Comparison of ENCODE assay signal across 32 cellular contexts in the genomic region with DNA sequence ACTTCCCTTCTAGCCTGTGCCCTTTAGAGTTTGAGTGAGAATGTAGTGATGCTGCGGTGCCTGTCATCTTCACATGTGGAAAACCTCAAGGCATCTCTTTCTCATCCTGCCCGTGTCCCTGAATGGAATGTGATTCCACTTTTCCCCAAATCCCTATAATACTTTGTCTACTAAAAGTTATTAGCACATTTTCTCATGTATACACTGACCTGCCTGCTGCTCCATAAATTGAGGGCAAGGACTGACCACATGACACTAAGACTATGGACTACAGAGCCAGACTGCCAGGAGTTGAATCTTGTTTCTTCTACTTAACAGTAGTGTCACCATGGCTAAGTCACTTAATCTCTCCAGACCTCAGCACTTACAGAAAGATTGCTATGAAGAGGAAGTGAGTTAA.
"Had no signal": no experiment of that assay in that cellular context is flagged by ENCODE, and none has a peak within 500 bp of the region (broad histone marks: within the 10 kb centered on the region; RNA-seq: fewer than 3 reads in every experiment).

No MANE protein-coding gene starts in this region.

- H3K27ac ChIP-seq: breast epithelium, cardiac muscle cell, colonic mucosa, foreskin keratinocyte, gastrocnemius medialis, heart right ventricle, WERI-Rb-1 had no signal

- H3K36me3 Mint-ChIP-seq: activated CD4-positive, alpha-beta memory T cell treated with anti-CD3 and anti-CD28 coated beads for 36 hours; activated CD8-positive, alpha-beta memory T cell treated with anti-CD3 and anti-CD28 coated beads, Interleukin-2, amount 10 ng/mL, durations not matched to agents 7 days and 5 days; activated naive CD4-positive, alpha-beta T cell treated with anti-CD3 and anti-CD28 coated beads, Interleukin-2, amount 50 U/mL, for 72 hours; activated naive CD8-positive, alpha-beta T cell treated with anti-CD3 and anti-CD28 coated beads, Interleukin-2, amount 10 ng/mL, durations not matched to agents 7 days and 5 days; brain had no signal

- DNase-seq: activated B cell treated with CpG ODN at 0.5 μM for 24 hours; activated CD4-positive, alpha-beta memory T cell treated with anti-CD3 and anti-CD28 coated beads for 36 hours; activated CD4-positive, alpha-beta T cell treated with anti-CD3 and anti-CD28 coated beads for 48 hours; activated CD8-positive, alpha-beta memory T cell treated with anti-CD3 and anti-CD28 coated beads, Interleukin-2, amount 10 ng/mL, durations not matched to agents 7 days and 5 days; activated CD8-positive, alpha-beta memory T cell treated with anti-CD3 and anti-CD28 coated beads, Interleukin-2, amount 50 U/mL, for 4 hours; activated CD8-positive, alpha-beta T cell treated with anti-CD3 and anti-CD28 coated beads, Interleukin-2, amount 10 ng/mL, durations not matched to agents 7 days and 5 days; activated effector memory CD4-positive, alpha-beta T cell treated with anti-CD3 and anti-CD28 coated beads, Interleukin-2, amount 50 U/mL, for 16 hours; activated naive CD4-positive, alpha-beta T cell treated with anti-CD3 and anti-CD28 coated beads for 36 hours; activated naive CD8-positive, alpha-beta T cell treated with anti-CD3 and anti-CD28 coated beads, Interleukin-2, amount 10 ng/mL, durations not matched to agents 7 days and 5 days; activated T-cell treated with anti-CD3 and anti-CD28 coated beads, Interleukin-2, amount 50 U/mL, for 1 hour; activated T-cell treated with anti-CD3 and anti-CD28 coated beads, Interleukin-2, amount 50 U/mL, for 48 hours; central memory CD4-positive, alpha-beta T cell; cerebellar nuclear complex; colonic mucosa; effector CD8-positive, alpha-beta T cell; foreskin keratinocyte; gastrocnemius medialis; heart right ventricle; T-helper 1 cell; T-helper 17 cell; T1000; WERI-Rb-1 had no signal

- H3K27me3 ChIP-seq: ascending aorta, breast epithelium, cardiac muscle cell, colonic mucosa, gastrocnemius medialis, heart right ventricle had no signal

- H3K4me1 Mint-ChIP-seq: activated B cell treated with CpG ODN at 0.5 μM for 24 hours; activated CD8-positive, alpha-beta memory T cell treated with anti-CD3 and anti-CD28 coated beads, Interleukin-2, amount 10 ng/mL, durations not matched to agents 7 days and 5 days; activated naive CD8-positive, alpha-beta T cell treated with anti-CD3 and anti-CD28 coated beads, Interleukin-2, amount 10 ng/mL, durations not matched to agents 7 days and 5 days; brain; T-helper 17 cell had no signal

- H3K4me3 Mint-ChIP-seq: activated B cell treated with CpG ODN at 0.5 μM for 24 hours; activated CD4-positive, alpha-beta memory T cell treated with anti-CD3 and anti-CD28 coated beads for 36 hours; activated CD8-positive, alpha-beta memory T cell treated with anti-CD3 and anti-CD28 coated beads, Interleukin-2, amount 10 ng/mL, durations not matched to agents 7 days and 5 days; activated CD8-positive, alpha-beta T cell treated with anti-CD3 and anti-CD28 coated beads, Interleukin-2, amount 10 ng/mL, durations not matched to agents 7 days and 5 days; activated naive CD4-positive, alpha-beta T cell treated with anti-CD3 and anti-CD28 coated beads for 36 hours; activated naive CD8-positive, alpha-beta T cell treated with anti-CD3 and anti-CD28 coated beads, Interleukin-2, amount 10 ng/mL, durations not matched to agents 7 days and 5 days; activated T-helper 1 cell treated with anti-CD3 and anti-CD28 coated beads, Interleukin-12 subunit alpha, Interleukin-12 subunit beta, Interleukin-2, Interleukin-4 antibody, amounts not matched to agents 30 ng/mL and 10 ng/mL and 1 ng/mL, durations not matched to agents 14 hours and 24 hours and 36 hours; brain; T-helper 17 cell; T-helper 2 cell treated with Interferon-gamma antibody and Interleukin-4, amounts not matched to agents 5 μg/mL and 100 μg/mL, for 36 hours had no signal

- H3K27me3 Mint-ChIP-seq: activated B cell treated with CpG ODN at 0.5 μM for 24 hours; activated CD4-positive, alpha-beta memory T cell treated with anti-CD3 and anti-CD28 coated beads for 36 hours; brain had no signal

- H3K9me3 Mint-ChIP-seq: activated B cell treated with CpG ODN at 0.5 μM for 24 hours; activated CD4-positive, alpha-beta memory T cell treated with anti-CD3 and anti-CD28 coated beads for 36 hours; activated naive CD4-positive, alpha-beta T cell treated with anti-CD3 and anti-CD28 coated beads for 36 hours; activated naive CD4-positive, alpha-beta T cell treated with anti-CD3 and anti-CD28 coated beads, Interleukin-2, amount 50 U/mL, for 72 hours; activated naive CD8-positive, alpha-beta T cell treated with anti-CD3 and anti-CD28 coated beads, Interleukin-2, amount 10 ng/mL, durations not matched to agents 7 days and 5 days; activated T-helper 1 cell treated with anti-CD3 and anti-CD28 coated beads, Interleukin-12 subunit alpha, Interleukin-12 subunit beta, Interleukin-2, Interleukin-4 antibody, amounts not matched to agents 30 ng/mL and 10 ng/mL and 1 ng/mL, durations not matched to agents 14 hours and 24 hours and 36 hours; activated T-helper 2 cell treated with anti-CD3 and anti-CD28 coated beads, Interferon-gamma antibody, Interleukin-2, Interleukin-4, amounts not matched to agents 10 μg/mL and 5 μg/mL and 100 μg/mL, durations not matched to agents 14 hours and 24 hours and 36 hours; brain; T-helper 2 cell treated with Interferon-gamma antibody and Interleukin-4, amounts not matched to agents 5 μg/mL and 100 μg/mL, for 36 hours had no signal

- H3K36me3 ChIP-seq: ascending aorta, breast epithelium, cardiac muscle cell, colonic mucosa, gastrocnemius medialis, WERI-Rb-1 had no signal

- H3K4me1 ChIP-seq: breast epithelium, colonic mucosa had no signal

- ATAC-seq: activated CD4-positive, CD25-positive, alpha-beta regulatory T cell treated with anti-CD3 and anti-CD28 coated beads, Interleukin-2, amount 50 U/mL, for 24 hours; activated CD8-positive, alpha-beta memory T cell treated with anti-CD3 and anti-CD28 coated beads, Interleukin-2, amount 10 ng/mL, durations not matched to agents 7 days and 5 days; activated CD8-positive, alpha-beta T cell treated with anti-CD3 and anti-CD28 coated beads, Interleukin-2, amount 10 ng/mL, durations not matched to agents 7 days and 5 days; activated naive CD4-positive, alpha-beta T cell treated with anti-CD3 and anti-CD28 coated beads, Interleukin-2, amount 50 U/mL, for 72 hours; esophagus mucosa; foreskin keratinocyte; gastrocnemius medialis; heart right ventricle; T-helper 17 cell had no signal

- H3K9me3 ChIP-seq: ascending aorta, breast epithelium, colonic mucosa, gastrocnemius medialis, heart right ventricle had no signal

- H3K4me3 ChIP-seq: ascending aorta, breast epithelium, cardiac muscle cell, colonic mucosa, gastrocnemius medialis, heart right ventricle had no signal

- H3K27ac Mint-ChIP-seq: activated B cell treated with CpG ODN at 0.5 μM for 24 hours; activated CD4-positive, alpha-beta memory T cell treated with anti-CD3 and anti-CD28 coated beads for 36 hours; activated CD8-positive, alpha-beta memory T cell treated with anti-CD3 and anti-CD28 coated beads, Interleukin-2, amount 10 ng/mL, durations not matched to agents 7 days and 5 days; activated CD8-positive, alpha-beta T cell treated with anti-CD3 and anti-CD28 coated beads, Interleukin-2, amount 10 ng/mL, durations not matched to agents 7 days and 5 days; activated naive CD4-positive, alpha-beta T cell treated with anti-CD3 and anti-CD28 coated beads for 36 hours; activated naive CD4-positive, alpha-beta T cell treated with anti-CD3 and anti-CD28 coated beads, Interleukin-2, amount 50 U/mL, for 72 hours; activated naive CD8-positive, alpha-beta T cell treated with anti-CD3 and anti-CD28 coated beads, Interleukin-2, amount 10 ng/mL, durations not matched to agents 7 days and 5 days; activated T-helper 1 cell treated with anti-CD3 and anti-CD28 coated beads, Interleukin-12 subunit alpha, Interleukin-12 subunit beta, Interleukin-2, Interleukin-4 antibody, amounts not matched to agents 30 ng/mL and 10 ng/mL and 1 ng/mL, durations not matched to agents 14 hours and 24 hours and 36 hours; activated T-helper 2 cell treated with anti-CD3 and anti-CD28 coated beads, Interferon-gamma antibody, Interleukin-2, Interleukin-4, amounts not matched to agents 10 μg/mL and 5 μg/mL and 100 μg/mL, durations not matched to agents 14 hours and 24 hours and 36 hours; brain; T-helper 17 cell; T-helper 2 cell treated with Interferon-gamma antibody and Interleukin-4, amounts not matched to agents 5 μg/mL and 100 μg/mL, for 36 hours had no signal
